8 cellular contexts compared by ENCODE assay signal in the genomic region with DNA sequence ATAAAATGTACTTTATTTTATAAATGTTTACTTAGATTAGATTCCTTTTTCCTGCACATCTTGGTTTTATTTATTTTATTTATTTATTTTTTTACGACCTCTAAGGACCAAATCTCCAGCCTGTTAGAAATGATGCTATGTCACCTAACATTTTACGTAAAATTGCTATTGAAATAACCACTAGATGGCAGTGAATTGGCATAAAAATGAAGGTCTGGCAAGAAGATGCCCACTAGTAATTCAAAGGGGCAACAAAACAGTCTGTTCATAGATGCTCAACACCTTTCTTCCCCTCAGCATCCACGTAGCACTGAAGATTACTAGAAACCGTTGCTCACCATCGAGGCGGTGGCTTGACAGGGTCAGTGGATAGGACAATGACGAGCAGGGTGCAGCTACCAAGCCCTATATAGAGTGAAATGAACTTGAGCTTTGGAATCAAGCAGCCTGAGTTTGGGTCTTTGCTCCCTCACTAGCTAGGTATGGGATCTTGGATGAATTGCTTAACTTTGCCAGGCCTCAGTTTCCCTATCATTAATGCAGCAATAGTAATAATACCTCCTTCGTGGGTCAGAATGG.
DNase-seq lines count a peak whose midpoint lies in the region; ATAC-seq, FAIRE-seq and TF ChIP-seq lines count a peak whose summit lies in the region.

No MANE protein-coding gene starts in this region.

- H3K4me1 ChIP-seq in SK-N-SH (ENCODE audit: control insufficient read depth in 1 of 2, insufficient read depth in 2 of 2, low read depth in 1 of 2, low read length in 1 of 2): peaks cover 0 to 2% of the 10 kb centered on the region in 2 experiments; a peak in 1 of 4 replicates
- no peaks in the 10 kb centered on the region for H3K4me1 ChIP-seq in thyroid gland

- no peak overlapping the region for H3K4me2 ChIP-seq in SK-N-SH

- no peaks in the 10 kb centered on the region for H3F3A ChIP-seq in SK-N-SH (replicated peaks; ENCODE audit: insufficient read depth)

- intact Hi-C loops in thyroid gland (cut with DNase I): loop anchor here (5.0 kb wide), 1 partner anchor 344 kb away; no protein-coding TSS in a partner anchor

- no peak for ATAC-seq in HG03135 (IDR thresholded peaks at IDR 0.05; ENCODE audit: unreplicated experiment)
- no peak for ATAC-seq in GM21717 (IDR thresholded peaks at IDR 0.05; ENCODE audit: unreplicated experiment)

- H3K27me3 ChIP-seq in SK-N-SH (ENCODE audit: insufficient read depth) (no peaks in the 10 kb centered on the region), thyroid gland (no peaks in the 10 kb centered on the region)

- in situ Hi-C loops in KBM-7 (cut with MboI; ENCODE audit: low pct_unique_long_range_greater_than_20kb, low sequenced_read_pairs): no loop called here

- no peak for TF ChIP-seq EP300 in SK-N-SH (IDR thresholded peaks at IDR 0.05; ENCODE audit: borderline replicate concordance in 1 of 2, low read depth in 1 of 2, low read length in 1 of 2)

- CTCF ChIA-PET in SK-N-SH (lab: Yijun Ruan, JAX): interaction anchor here (0.6 to 4.8 kb wide), 44 partner anchors 8 to 675 kb away, joined by 3 to 100 read pairs (median 4); a partner anchor contains a TSS

- POLR2A ChIA-PET in SK-N-SH (lab: Yijun Ruan, JAX): no interaction called here

- H3K79me2 ChIP-seq in SK-N-SH (ENCODE audit: insufficient read depth): no peaks in the 10 kb centered on the region

- H3K4me3 ChIP-seq in SK-N-SH (ENCODE audit: low read depth in 2 of 2, low read length in 1 of 2) (no peak overlapping the region; a peak in 1 of 4 replicates), thyroid gland (replicated peaks in 1 of 3) (no peak overlapping the region)

- no peaks in the 10 kb centered on the region for H3K9me2 ChIP-seq in SK-N-SH

- WGBS in SK-N-SH (ENCODE audit: low lambda C conversion rate): 31% methylated on average over 8 of the region's 8 CpGs
- 34 to 37% methylated on average over 8 of the region's 8 CpGs for WGBS in thyroid gland, 2 donors

- no peak overlapping the region for H2AFZ ChIP-seq in SK-N-SH (ENCODE audit: low read depth)

- TF ChIP-seq CTCF in D721Med (IDR thresholded peaks at IDR 0.05; ENCODE audit: insufficient read depth, missing control alignments) (peak; percentile 73), SK-N-SH (IDR thresholded peaks at IDR 0.05) (peak; percentile 76), thyroid gland (IDR thresholded peaks at IDR 0.05) (peak; percentile 17 to 67 (median 57))

- peak; percentile 94 for FAIRE-seq in D721Med (lab: Jason Lieb, UNC)
- no peak for FAIRE-seq in GM12891 (lab: Jason Lieb, UNC)

- no peaks in the 10 kb centered on the region for H3K9me3 ChIP-seq in SK-N-SH
- H3K9me3 ChIP-seq in thyroid gland: no peaks in the 10 kb centered on the region

- H4K20me1 ChIP-seq in SK-N-SH (ENCODE audit: insufficient read depth): no peaks in the 10 kb centered on the region

- DNase-seq in D721Med (ENCODE audit: insufficient read length, low spot score) (no peak), KBM-7 (peak; percentile 43), SK-N-SH (peak; percentile 37), germinal center (ENCODE audit: low spot score) (peak; percentile 9), thyroid gland (no peak), GM12891 (ENCODE audit: insufficient read length, low spot score) (no peak)

- TF ChIP-seq RAD21 in SK-N-SH (IDR thresholded peaks at IDR 0.05; ENCODE audit: low read length): peak; percentile 88

- H3K27ac ChIP-seq in SK-N-SH (ENCODE audit: low read depth in 2 of 2, low read length in 1 of 2): no peak overlapping the region
- no peak overlapping the region for H3K27ac ChIP-seq in thyroid gland

- TF ChIP-seq POLR2A in thyroid gland (IDR thresholded peaks at IDR 0.05) (no peak), GM12891 (IDR thresholded peaks at IDR 0.05; ENCODE audit: low read depth, low read length) (no peak)

- H3K36me3 ChIP-seq in SK-N-SH (replicated peaks in 1 of 2; ENCODE audit: control insufficient read depth in 1 of 2, insufficient read depth in 2 of 2, low read length in 1 of 2) (no peaks in the 10 kb centered on the region), thyroid gland (no peaks in the 10 kb centered on the region)

- no peak overlapping the region for H3K9ac ChIP-seq in SK-N-SH

TF ChIP-seq in SK-N-SH, 30 proteins besides CTCF, POLR2A, EP300 and RAD21:
- no peak for TF ChIP-seq RCOR1 (IDR thresholded peaks at IDR 0.05; ENCODE audit: low read length)
- TF ChIP-seq RFX5 (IDR thresholded peaks at IDR 0.05; ENCODE audit: low read length): no peak
- TF ChIP-seq ELF1 (IDR thresholded peaks at IDR 0.05): no peak
- TF ChIP-seq, protein P1, sequence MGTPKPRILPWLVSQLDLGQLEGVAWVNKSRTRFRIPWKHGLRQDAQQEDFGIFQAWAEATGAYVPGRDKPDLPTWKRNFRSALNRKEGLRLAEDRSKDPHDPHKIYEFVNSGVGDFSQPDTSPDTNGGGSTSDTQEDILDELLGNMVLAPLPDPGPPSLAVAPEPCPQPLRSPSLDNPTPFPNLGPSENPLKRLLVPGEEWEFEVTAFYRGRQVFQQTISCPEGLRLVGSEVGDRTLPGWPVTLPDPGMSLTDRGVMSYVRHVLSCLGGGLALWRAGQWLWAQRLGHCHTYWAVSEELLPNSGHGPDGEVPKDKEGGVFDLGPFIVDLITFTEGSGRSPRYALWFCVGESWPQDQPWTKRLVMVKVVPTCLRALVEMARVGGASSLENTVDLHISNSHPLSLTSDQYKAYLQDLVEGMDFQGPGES (IDR thresholded peaks at IDR 0.05; ENCODE audit: low read depth, low read length): no peak
- peak; percentile 85 for TF ChIP-seq SMC3 (IDR thresholded peaks at IDR 0.05; ENCODE audit: low read depth, low read length)
- no peak for TF ChIP-seq TAF1 (IDR thresholded peaks at IDR 0.05; ENCODE audit: borderline replicate concordance, low read depth, low read length)
- TF ChIP-seq TEAD4 (IDR thresholded peaks at IDR 0.05; ENCODE audit: borderline replicate concordance, insufficient read depth): no peak

TF ChIP-seq in GM12891, 5 proteins besides CTCF, POLR2A, EP300 and RAD21:
- TF ChIP-seq POLR2AphosphoS5 (IDR thresholded peaks at IDR 0.05; ENCODE audit: low read depth, low read length) (no peak), PAX5 (IDR thresholded peaks at IDR 0.05; ENCODE audit: insufficient read depth, low read length, severe bottlenecking) (no peak), SPI1 (IDR thresholded peaks at IDR 0.05; ENCODE audit: low read depth, low read length) (no peak), TAF1 (IDR thresholded peaks at IDR 0.05; ENCODE audit: low read depth, low read length) (no peak), POU2F2 (IDR thresholded peaks at IDR 0.05; ENCODE audit: low read depth, low read length) (no peak)

Comparison
In these comparisons a context has a peak if more than half of its experiments do, and no peak if none do; other contexts are left out.
1. DNase-seq: peak in KBM-7 (single experiment), SK-N-SH (single experiment) and germinal center (single experiment); none in D721Med (single experiment), thyroid gland (0 of 2) and GM12891 (single experiment).
2. Peak in every context shown above with its lines, with median percentiles within 50 percentile points of each other: CTCF ChIP-seq.